Comparison of ENCODE assay signal across 17 cellular contexts in genomic region chr6:147868493-147869222, GRCh38.
A peak's percentile ranks its signal among the peaks of the same experiment; 100 is the strongest.
DNase-seq lines count a peak whose midpoint lies in the region; ATAC-seq, FAIRE-seq and TF ChIP-seq lines count a peak whose summit lies in the region.
"Had no signal": no experiment of that assay in that cellular context is flagged by ENCODE, and none has a peak within 500 bp of the region (broad histone marks: within the 10 kb centered on the region; RNA-seq: fewer than 3 reads in every experiment).

No MANE protein-coding gene starts in this region.

- H3K27ac ChIP-seq in ACC112 (ENCODE audit: low read depth, low read length) (no peak overlapping the region), astrocyte (ENCODE audit: low read depth, low read length) (no peak overlapping the region), hepatocyte (no peak overlapping the region)
- H3K27ac ChIP-seq: ovary had no signal

- CTCF ChIA-PET in activated CD8-positive, alpha-beta T cell treated with anti-CD3 and anti-CD28 coated beads for 36 hours (lab: Charles Lee), result no interaction called here

- FAIRE-seq in astrocyte (lab: Jason Lieb, UNC), result no peak

- 48% methylated on average over 3 of the region's 3 CpGs for WGBS in hepatocyte (ENCODE audit: low lambda C conversion rate, missing lambda C conversion rate)

- H2AFZ ChIP-seq in ACC112 (ENCODE audit: low read length, unreplicated experiment) (peak overlapping the region; percentile 59), astrocyte (ENCODE audit: low read depth, low read length) (no peak overlapping the region), hepatocyte (no peak overlapping the region)

- no peak overlapping the region for H3K9ac ChIP-seq in astrocyte (ENCODE audit: low read length)

- peak overlapping the region; percentile 50 for H3K4me2 ChIP-seq in astrocyte (ENCODE audit: low read length)
- H3K4me2 ChIP-seq in hepatocyte, result peak overlapping the region; percentile 25

- no peak for ATAC-seq in HG03280 (IDR thresholded peaks at IDR 0.05; ENCODE audit: unreplicated experiment)
- ATAC-seq in HG03469 (IDR thresholded peaks at IDR 0.05; ENCODE audit: unreplicated experiment), result no peak
- no peak for ATAC-seq in activated CD8-positive, alpha-beta T cell treated with anti-CD3 and anti-CD28 coated beads for 36 hours
- ATAC-seq: activated T-helper 17 cell treated with anti-CD3 and anti-CD28 coated beads, Interleukin-2, amount 50 U/mL, for 72 hours; mucosa of descending colon; stimulated activated memory B cell treated with anti-CD40 and anti-IgM and Interleukin-4, amounts not matched to agents 10 μg/mL and 1 μg/mL and 100 μg/mL, for 72 hours had no signal

- no peak overlapping the region for H3K4me3 Mint-ChIP-seq in astrocyte (ENCODE audit: unreplicated experiment)
- H3K4me3 Mint-ChIP-seq in activated CD8-positive, alpha-beta T cell treated with anti-CD3 and anti-CD28 coated beads for 36 hours, result no peak overlapping the region
- H3K4me3 Mint-ChIP-seq: activated T-helper 17 cell treated with anti-CD3 and anti-CD28 coated beads, Interleukin-2, amount 50 U/mL, for 72 hours; stimulated activated memory B cell treated with anti-CD40 and anti-IgM and Interleukin-4, amounts not matched to agents 10 μg/mL and 1 μg/mL and 100 μg/mL, for 72 hours had no signal

- POLR2A ChIA-PET in activated CD8-positive, alpha-beta T cell treated with anti-CD3 and anti-CD28 coated beads for 36 hours (lab: Charles Lee), result no interaction called here

- peaks cover 7% of the 10 kb centered on the region for H3K4me1 ChIP-seq in ACC112 (ENCODE audit: control insufficient read depth, insufficient read depth, low read length, unreplicated experiment)
- H3K4me1 ChIP-seq in astrocyte (ENCODE audit: insufficient read depth, low read length), result no peaks in the 10 kb centered on the region
- peaks cover 7% of the 10 kb centered on the region for H3K4me1 ChIP-seq in hepatocyte (ENCODE audit: insufficient read depth)

- no peaks in the 10 kb centered on the region for H3K36me3 Mint-ChIP-seq in astrocyte (ENCODE audit: low read depth, unreplicated experiment)
- H3K36me3 Mint-ChIP-seq in activated CD8-positive, alpha-beta T cell treated with anti-CD3 and anti-CD28 coated beads for 36 hours (ENCODE audit: low read depth), result no peaks in the 10 kb centered on the region
- H3K36me3 Mint-ChIP-seq: stimulated activated memory B cell treated with anti-CD40 and anti-IgM and Interleukin-4, amounts not matched to agents 10 μg/mL and 1 μg/mL and 100 μg/mL, for 72 hours had no signal

- DNase-seq in LHCN-M2 (ENCODE audit: low read depth) (peak; percentile 79), astrocyte (ENCODE audit: low read depth) (peak; percentile 26), hepatocyte (ENCODE audit: low spot score) (no peak), T1000 (lab: John Stamatoyannopoulos, UW) (no peak)
- no peak for DNase-seq in activated CD8-positive, alpha-beta T cell treated with anti-CD3 and anti-CD28 coated beads for 36 hours
- DNase-seq: amygdala, KBM-7, kidney glomerular epithelial cell, mucosa of descending colon, NCI-H1436, NCI-H526 treated with DMSO at 0.1 percent for 48 hours, ovary had no signal

- intact Hi-C loops in activated CD8-positive, alpha-beta T cell treated with anti-CD3 and anti-CD28 coated beads for 36 hours (cut with micrococcal nuclease), result no loop called here

- no peaks in the 10 kb centered on the region for H3K9me3 Mint-ChIP-seq in astrocyte (ENCODE audit: unreplicated experiment)
- peaks cover 1% of the 10 kb centered on the region for H3K9me3 Mint-ChIP-seq in activated CD8-positive, alpha-beta T cell treated with anti-CD3 and anti-CD28 coated beads for 36 hours
- H3K9me3 Mint-ChIP-seq: activated T-helper 17 cell treated with anti-CD3 and anti-CD28 coated beads, Interleukin-2, amount 50 U/mL, for 72 hours; stimulated activated memory B cell treated with anti-CD40 and anti-IgM and Interleukin-4, amounts not matched to agents 10 μg/mL and 1 μg/mL and 100 μg/mL, for 72 hours had no signal

- H3K27ac Mint-ChIP-seq in astrocyte (ENCODE audit: unreplicated experiment), result no peak overlapping the region
- no peak overlapping the region for H3K27ac Mint-ChIP-seq in activated CD8-positive, alpha-beta T cell treated with anti-CD3 and anti-CD28 coated beads for 36 hours
- H3K27ac Mint-ChIP-seq: activated T-helper 17 cell treated with anti-CD3 and anti-CD28 coated beads, Interleukin-2, amount 50 U/mL, for 72 hours; stimulated activated memory B cell treated with anti-CD40 and anti-IgM and Interleukin-4, amounts not matched to agents 10 μg/mL and 1 μg/mL and 100 μg/mL, for 72 hours had no signal

- H3K4me3 ChIP-seq in ACC112 (ENCODE audit: low read depth, low read length) (no peak overlapping the region), astrocyte (ENCODE audit: insufficient read depth, low read depth, low read length) (no peak overlapping the region), hepatocyte (no peak overlapping the region)
- H3K4me3 ChIP-seq: mucosa of descending colon, ovary had no signal

- H3K9me3 ChIP-seq in astrocyte (ENCODE audit: insufficient read depth, low read depth, low read length), result no peaks in the 10 kb centered on the region
- no peaks in the 10 kb centered on the region for H3K9me3 ChIP-seq in hepatocyte (ENCODE audit: low read depth)
- H3K9me3 ChIP-seq: mucosa of descending colon, ovary had no signal

- no peaks in the 10 kb centered on the region for H3K79me2 ChIP-seq in ACC112 (ENCODE audit: control insufficient read depth, insufficient read depth, low read length, unreplicated experiment)
- no peaks in the 10 kb centered on the region for H3K79me2 ChIP-seq in astrocyte (ENCODE audit: insufficient read depth, low read length)
- no peaks in the 10 kb centered on the region for H3K79me2 ChIP-seq in hepatocyte

- H3K36me3 ChIP-seq in ACC112 (ENCODE audit: insufficient read depth, low read length), result no peaks in the 10 kb centered on the region
- H3K36me3 ChIP-seq in astrocyte (ENCODE audit: insufficient read depth, low read length), result no peaks in the 10 kb centered on the region
- no peaks in the 10 kb centered on the region for H3K36me3 ChIP-seq in hepatocyte (replicated peaks; ENCODE audit: insufficient read depth, low read depth)
- H3K36me3 ChIP-seq: ovary had no signal

- TF ChIP-seq CTCF in astrocyte (IDR thresholded peaks at IDR 0.05; ENCODE audit: insufficient read depth, low read depth, low read length) (no peak), hepatocyte (IDR thresholded peaks at IDR 0.05; ENCODE audit: poor library complexity) (no peak)
- no peak for TF ChIP-seq CTCF in activated CD8-positive, alpha-beta T cell treated with anti-CD3 and anti-CD28 coated beads for 36 hours (IDR thresholded peaks at IDR 0.05)

- H3K27me3 ChIP-seq in ACC112 (ENCODE audit: insufficient read depth, low read length) (no peaks in the 10 kb centered on the region), astrocyte (ENCODE audit: insufficient read depth, low read length) (no peaks in the 10 kb centered on the region), hepatocyte (no peaks in the 10 kb centered on the region)
- H3K27me3 ChIP-seq: ovary had no signal

- H3K27me3 Mint-ChIP-seq in astrocyte (ENCODE audit: low read depth, unreplicated experiment), result no peaks in the 10 kb centered on the region
- peaks cover 2% of the 10 kb centered on the region for H3K27me3 Mint-ChIP-seq in activated CD8-positive, alpha-beta T cell treated with anti-CD3 and anti-CD28 coated beads for 36 hours
- H3K27me3 Mint-ChIP-seq: stimulated activated memory B cell treated with anti-CD40 and anti-IgM and Interleukin-4, amounts not matched to agents 10 μg/mL and 1 μg/mL and 100 μg/mL, for 72 hours had no signal

- H4K20me1 ChIP-seq in astrocyte (ENCODE audit: insufficient read depth, low read length) (no peaks in the 10 kb centered on the region), hepatocyte (ENCODE audit: insufficient read depth, poor library complexity, severe bottlenecking) (no peaks in the 10 kb centered on the region)

- no peaks in the 10 kb centered on the region for H3K4me1 Mint-ChIP-seq in astrocyte (ENCODE audit: low read depth, unreplicated experiment)
- H3K4me1 Mint-ChIP-seq in activated CD8-positive, alpha-beta T cell treated with anti-CD3 and anti-CD28 coated beads for 36 hours (ENCODE audit: low read depth), result no peaks in the 10 kb centered on the region
- H3K4me1 Mint-ChIP-seq: activated T-helper 17 cell treated with anti-CD3 and anti-CD28 coated beads, Interleukin-2, amount 50 U/mL, for 72 hours; stimulated activated memory B cell treated with anti-CD40 and anti-IgM and Interleukin-4, amounts not matched to agents 10 μg/mL and 1 μg/mL and 100 μg/mL, for 72 hours had no signal

- no peaks in the 10 kb centered on the region for H3K9me2 ChIP-seq in hepatocyte (replicated peaks; ENCODE audit: insufficient read depth)

Comparison
In these comparisons a context has a peak if more than half of its experiments do, and no peak if none do; other contexts are left out.
1. DNase-seq: peak in LHCN-M2 (single experiment) and astrocyte (single experiment); none in hepatocyte (single experiment), T1000 (single experiment) and activated CD8-positive, alpha-beta T cell treated with anti-CD3 and anti-CD28 coated beads for 36 hours (single experiment).